Comparison of ENCODE assay signal across 24 cellular contexts in the genomic region with DNA sequence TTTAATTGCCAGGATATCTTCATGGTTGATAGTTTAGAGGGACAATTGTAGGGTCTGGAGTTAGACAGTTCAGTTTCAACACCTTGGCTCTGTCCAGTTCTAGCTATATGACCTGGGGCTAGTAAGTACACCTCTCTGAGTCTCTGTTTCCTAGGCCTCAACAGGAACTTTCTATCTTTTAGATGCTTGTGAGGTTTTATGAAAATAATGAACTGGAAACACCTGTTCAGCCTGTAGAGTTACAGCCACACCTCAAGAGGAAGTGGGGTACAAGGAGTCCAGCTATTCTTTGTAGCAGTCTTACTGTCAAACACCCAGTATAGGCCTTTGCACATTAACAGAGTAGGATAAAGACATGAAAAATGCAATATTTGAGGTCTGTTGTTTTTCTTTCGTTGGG.
A peak's percentile ranks its signal among the peaks of the same experiment; 100 is the strongest.
DNase-seq lines count a peak whose midpoint lies in the region; ATAC-seq and TF ChIP-seq lines count a peak whose summit lies in the region.
"Had no signal": no experiment of that assay in that cellular context is flagged by ENCODE, and none has a peak within 500 bp of the region (broad histone marks: within the 10 kb centered on the region; RNA-seq: fewer than 3 reads in every experiment).

No MANE protein-coding gene starts in this region.

- H3K36me3 ChIP-seq in muscle layer of colon (ENCODE audit: insufficient read depth, low read length) (no peaks in the 10 kb centered on the region), stomach smooth muscle (ENCODE audit: control insufficient read depth in 2 of 2, insufficient read depth in 2 of 2, low read length in 2 of 2) (no peaks in the 10 kb centered on the region)
- H3K36me3 ChIP-seq: SJCRH30 had no signal

- H3K4me3 ChIP-seq in muscle layer of colon (ENCODE audit: low read depth in 1 of 2, low read length in 2 of 2) (no peak overlapping the region), stomach smooth muscle (ENCODE audit: low read length in 2 of 2) (no peak overlapping the region)
- H3K4me3 ChIP-seq: SJCRH30 had no signal

- H3K4me1 Mint-ChIP-seq in HFFc6 (ENCODE audit: low read depth) = peaks cover 12% of the 10 kb centered on the region
- H3K4me1 Mint-ChIP-seq: B cell had no signal

- intact Hi-C loops in Right ventricle myocardium superior (cut with DNase I) = no loop called here
- intact Hi-C loops in Right ventricle myocardium inferior (cut with DNase I) = loop anchor here (5.0 kb wide), 1 partner anchor 70 kb away; no protein-coding TSS in a partner anchor

- no peak overlapping the region for H3K9ac ChIP-seq in muscle layer of colon (ENCODE audit: low read length)
- H3K9ac ChIP-seq in stomach smooth muscle (ENCODE audit: low read length in 2 of 2) = no peak overlapping the region

- no peaks in the 10 kb centered on the region for H3K36me3 Mint-ChIP-seq in HFFc6 (ENCODE audit: low read depth)
- H3K36me3 Mint-ChIP-seq: CD8-positive, alpha-beta T cell had no signal

- no peak for DNase-seq in Right ventricle myocardium superior
- DNase-seq in Right ventricle myocardium inferior (ENCODE audit: missing footprints) = no peak
- DNase-seq in HFFc6 = no peak
- DNase-seq in NCI-H2227 (lab: John Stamatoyannopoulos, UW; ENCODE audit: unreplicated experiment) = no peak
- DNase-seq in HT-29 (ENCODE audit: low spot score) = no peak
- DNase-seq: CD8-positive, alpha-beta T cell; DMS79 treated with DMSO at 0.1 percent for 48 hours; Karpas-422; NCI-H1092 treated with DMSO at 0.1 percent for 48 hours; NCI-H1436; NCI-H187; NCI-H2081 treated with DMSO at 0.1 percent for 48 hours; NCI-H2171 treated with DMSO at 0.1 percent for 48 hours; NCI-H524; NCI-H748 treated with DMSO at 0.1 percent for 48 hours; SJCRH30 had no signal

- no peaks in the 10 kb centered on the region for H3K27me3 Mint-ChIP-seq in HFFc6 (ENCODE audit: insufficient read depth)
- H3K27me3 Mint-ChIP-seq: B cell had no signal

- no peak for TF ChIP-seq CTCF in HFFc6 (IDR thresholded peaks at IDR 0.05)

- H3K27ac Mint-ChIP-seq in HFFc6 = no peak overlapping the region
- H3K27ac Mint-ChIP-seq: B cell; CD8-positive, alpha-beta T cell had no signal

- no peak overlapping the region for H3K4me3 Mint-ChIP-seq in HFFc6
- H3K4me3 Mint-ChIP-seq: B cell; CD8-positive, alpha-beta T cell had no signal

- H3K9me3 ChIP-seq in muscle layer of colon (ENCODE audit: low read length) (no peaks in the 10 kb centered on the region), stomach smooth muscle (ENCODE audit: control insufficient read depth in 2 of 2, low read length in 2 of 2) (no peaks in the 10 kb centered on the region)
- H3K9me3 ChIP-seq: SJCRH30 had no signal

- peak overlapping the region; percentile 19 for H3K27ac ChIP-seq in muscle layer of colon (ENCODE audit: low read depth, low read length)
- peak overlapping the region; percentile 25 for H3K27ac ChIP-seq in stomach smooth muscle (ENCODE audit: low read length)
- H3K27ac ChIP-seq: 22Rv1, C4-2B, HL-60, SJCRH30 had no signal

- ATAC-seq in Right ventricle myocardium superior (ENCODE audit: poor library complexity) = peak; percentile 9
- ATAC-seq in Right ventricle myocardium inferior = no peak
- peak; percentile 41 for ATAC-seq in esophagus mucosa
- ATAC-seq: CD8-positive, alpha-beta T cell; HCT116 had no signal

- H3K4me1 ChIP-seq in muscle layer of colon (ENCODE audit: insufficient read depth, low read length) (peaks cover 39% of the 10 kb centered on the region), stomach smooth muscle (ENCODE audit: control insufficient read depth, insufficient read depth, low read length) (no peaks in the 10 kb centered on the region)
- H3K4me1 ChIP-seq: SJCRH30 had no signal

- H3K27me3 ChIP-seq in muscle layer of colon (ENCODE audit: control insufficient read depth in 1 of 2, insufficient read depth in 2 of 2, low read length in 2 of 2) (no peaks in the 10 kb centered on the region), stomach smooth muscle (ENCODE audit: control insufficient read depth in 1 of 2, insufficient read depth in 2 of 2, low read length in 2 of 2) (no peaks in the 10 kb centered on the region)
- H3K27me3 ChIP-seq: SJCRH30 had no signal

- H3K9me3 Mint-ChIP-seq in HFFc6 = no peaks in the 10 kb centered on the region
- H3K9me3 Mint-ChIP-seq: CD8-positive, alpha-beta T cell had no signal
